15 cellular contexts compared by ENCODE assay signal in genomic region chr6:10014561-10014960, GRCh38.
A peak's percentile ranks its signal among the peaks of the same experiment; 100 is the strongest.
DNase-seq lines count a peak whose midpoint lies in the region; ATAC-seq and TF ChIP-seq lines count a peak whose summit lies in the region.
"Had no signal": no experiment of that assay in that cellular context is flagged by ENCODE, and none has a peak within 500 bp of the region (broad histone marks: within the 10 kb centered on the region; RNA-seq: fewer than 3 reads in every experiment).

No MANE protein-coding gene starts in this region.

- DNase-seq in AG09319 (ENCODE audit: extremely low read depth, low read depth) (peak; percentile 12), HFF-Myc (ENCODE audit: extremely low read depth, low read depth) (peak; percentile 10), amniotic stem cell (lab: John Stamatoyannopoulos, UW) (peak; percentile 35), kidney tubule cell (ENCODE audit: low spot score) (peak; percentile 17), mesenteric fat pad (ENCODE audit: low spot score) (no peak), NK-92 (lab: John Stamatoyannopoulos, UW; ENCODE audit: unreplicated experiment) (no peak), medulla oblongata (ENCODE audit: extremely low spot score) (no peak)
- DNase-seq: foreskin keratinocyte, mammary epithelial cell, natural killer cell, NCI-H1092, NCI-H2227 treated with DMSO at 0.1 percent for 48 hours, stomach, uterus had no signal

- no peak overlapping the region for H3K4me3 ChIP-seq in HFF-Myc (replicated peaks; ENCODE audit: low read depth, low read length)
- H3K4me3 ChIP-seq: stomach, uterus had no signal

- no peak for TF ChIP-seq CTCF in AG09319 (IDR thresholded peaks at IDR 0.05; ENCODE audit: low read depth, low read length)
- TF ChIP-seq CTCF in HFF-Myc (IDR thresholded peaks at IDR 0.05; ENCODE audit: low read depth, low read length, missing control alignments), result no peak

- no peak for ATAC-seq in GM21786 (IDR thresholded peaks at IDR 0.05; ENCODE audit: unreplicated experiment)
- ATAC-seq: foreskin keratinocyte had no signal

Comparison
In these comparisons a context has a peak if more than half of its experiments do, and no peak if none do; other contexts are left out.
1. DNase-seq: peak in AG09319 (single experiment), HFF-Myc (single experiment), amniotic stem cell (single experiment) and kidney tubule cell (single experiment); none in mesenteric fat pad (single experiment), NK-92 (single experiment) and medulla oblongata (single experiment).